Comparison of ENCODE assay signal across 30 cellular contexts in genomic region chr4:78292336-78292735, GRCh38.
"Had no signal": no experiment of that assay in that cellular context is flagged by ENCODE, and none has a peak within 500 bp of the region (broad histone marks: within the 10 kb centered on the region; RNA-seq: fewer than 3 reads in every experiment).

No MANE protein-coding gene starts in this region.

- H3K4me3 Mint-ChIP-seq: activated naive CD4-positive, alpha-beta T cell treated with anti-CD3 and anti-CD28 coated beads for 36 hours; activated naive CD8-positive, alpha-beta T cell treated with anti-CD3 and anti-CD28 coated beads for 36 hours; activated T-helper 1 cell treated with anti-CD3 and anti-CD28 coated beads, Interleukin-12 subunit alpha, Interleukin-12 subunit beta, Interleukin-2, Interleukin-4 antibody, amounts not matched to agents 30 ng/mL and 10 ng/mL and 1 ng/mL, durations not matched to agents 14 hours and 24 hours and 36 hours; naive B cell; stimulated activated naive B cell treated with anti-CD40 and anti-IgM and Interleukin-4, amounts not matched to agents 10 μg/mL and 1 μg/mL and 100 μg/mL, for 72 hours had no signal

- DNase-seq: activated CD4-positive, alpha-beta T cell treated with anti-CD3 and anti-CD28 coated beads for 4 hours; activated CD4-positive, alpha-beta T cell treated with anti-CD3 and anti-CD28 coated beads, Interleukin-2, amount 50 U/mL, for 4 hours; activated CD8-positive, alpha-beta memory T cell treated with anti-CD3 and anti-CD28 coated beads for 24 hours; activated CD8-positive, alpha-beta memory T cell treated with anti-CD3 and anti-CD28 coated beads, Interleukin-2, amount 50 U/mL, for 4 hours; activated effector memory CD4-positive, alpha-beta T cell treated with anti-CD3 and anti-CD28 coated beads, Interleukin-2, amount 50 U/mL, for 16 hours; activated naive CD4-positive, alpha-beta T cell treated with anti-CD3 and anti-CD28 coated beads for 36 hours; activated naive CD8-positive, alpha-beta T cell treated with anti-CD3 and anti-CD28 coated beads for 36 hours; activated T-cell treated with anti-CD3 and anti-CD28 coated beads, Interleukin-2, amount 50 U/mL, for 1 hour; adrenal gland; aorta; body of pancreas; dermis blood vessel endothelial cell; effector CD4-positive, alpha-beta T cell; gastrocnemius medialis; glutamatergic neuron; left lung; lower lobe of right lung; mesendoderm; naive B cell; ovary; sigmoid colon; small intestine; stimulated activated CD4-positive, alpha-beta T cell treated with anti-CD3 and anti-CD28 coated beads, Interleukin-4, amount 100 ng/mL, for 4 hours; stimulated activated CD8-positive, alpha-beta memory T cell treated with anti-CD3 and anti-CD28 coated beads, Interleukin-4, amount 100 ng/mL, for 48 hours; stimulated activated naive B cell treated with anti-CD40 and anti-IgM and Interleukin-4, amounts not matched to agents 10 μg/mL and 1 μg/mL and 100 μg/mL, for 72 hours had no signal

- H3K4me3 ChIP-seq: adrenal gland, body of pancreas, gastrocnemius medialis, left lung, lower lobe of right lung, ovary, sigmoid colon, tibial nerve had no signal

- H3K4me1 Mint-ChIP-seq: naive B cell had no signal

- H3K4me1 ChIP-seq: body of pancreas had no signal

- H3K27me3 Mint-ChIP-seq: progenitor cell of endocrine pancreas had no signal

- H3K27ac Mint-ChIP-seq: activated naive CD4-positive, alpha-beta T cell treated with anti-CD3 and anti-CD28 coated beads for 36 hours; activated naive CD8-positive, alpha-beta T cell treated with anti-CD3 and anti-CD28 coated beads for 36 hours; activated T-helper 1 cell treated with anti-CD3 and anti-CD28 coated beads, Interleukin-12 subunit alpha, Interleukin-12 subunit beta, Interleukin-2, Interleukin-4 antibody, amounts not matched to agents 30 ng/mL and 10 ng/mL and 1 ng/mL, durations not matched to agents 14 hours and 24 hours and 36 hours; naive B cell; progenitor cell of endocrine pancreas; stimulated activated naive B cell treated with anti-CD40 and anti-IgM and Interleukin-4, amounts not matched to agents 10 μg/mL and 1 μg/mL and 100 μg/mL, for 72 hours had no signal

- H3K9me3 Mint-ChIP-seq: activated naive CD4-positive, alpha-beta T cell treated with anti-CD3 and anti-CD28 coated beads for 36 hours; activated naive CD8-positive, alpha-beta T cell treated with anti-CD3 and anti-CD28 coated beads for 36 hours; activated T-helper 1 cell treated with anti-CD3 and anti-CD28 coated beads, Interleukin-12 subunit alpha, Interleukin-12 subunit beta, Interleukin-2, Interleukin-4 antibody, amounts not matched to agents 30 ng/mL and 10 ng/mL and 1 ng/mL, durations not matched to agents 14 hours and 24 hours and 36 hours; naive B cell; stimulated activated naive B cell treated with anti-CD40 and anti-IgM and Interleukin-4, amounts not matched to agents 10 μg/mL and 1 μg/mL and 100 μg/mL, for 72 hours had no signal

- H3K27ac ChIP-seq: adrenal gland, body of pancreas, epithelial cell of prostate, gastrocnemius medialis, left lung, lower lobe of right lung, ovary, sigmoid colon, tibial nerve had no signal

- ATAC-seq: body of pancreas; gastrocnemius medialis; left lung; lower lobe of right lung; stimulated activated naive B cell treated with anti-CD40 and anti-IgM and Interleukin-4, amounts not matched to agents 10 μg/mL and 1 μg/mL and 100 μg/mL, for 72 hours had no signal

- H3K27me3 ChIP-seq: adrenal gland, body of pancreas, gastrocnemius medialis, left lung, ovary, sigmoid colon, tibial nerve had no signal

- H3K36me3 ChIP-seq: adrenal gland, gastrocnemius medialis, left lung, lower lobe of right lung, ovary, sigmoid colon, tibial nerve had no signal

- H3K9me3 ChIP-seq: adrenal gland, body of pancreas, gastrocnemius medialis, left lung, lower lobe of right lung, ovary, sigmoid colon, tibial nerve had no signal

- H3K36me3 Mint-ChIP-seq: activated naive CD8-positive, alpha-beta T cell treated with anti-CD3 and anti-CD28 coated beads for 36 hours; naive B cell; stimulated activated naive B cell treated with anti-CD40 and anti-IgM and Interleukin-4, amounts not matched to agents 10 μg/mL and 1 μg/mL and 100 μg/mL, for 72 hours had no signal

- FAIRE-seq: colon, small intestine had no signal
